In the genomic region with DNA sequence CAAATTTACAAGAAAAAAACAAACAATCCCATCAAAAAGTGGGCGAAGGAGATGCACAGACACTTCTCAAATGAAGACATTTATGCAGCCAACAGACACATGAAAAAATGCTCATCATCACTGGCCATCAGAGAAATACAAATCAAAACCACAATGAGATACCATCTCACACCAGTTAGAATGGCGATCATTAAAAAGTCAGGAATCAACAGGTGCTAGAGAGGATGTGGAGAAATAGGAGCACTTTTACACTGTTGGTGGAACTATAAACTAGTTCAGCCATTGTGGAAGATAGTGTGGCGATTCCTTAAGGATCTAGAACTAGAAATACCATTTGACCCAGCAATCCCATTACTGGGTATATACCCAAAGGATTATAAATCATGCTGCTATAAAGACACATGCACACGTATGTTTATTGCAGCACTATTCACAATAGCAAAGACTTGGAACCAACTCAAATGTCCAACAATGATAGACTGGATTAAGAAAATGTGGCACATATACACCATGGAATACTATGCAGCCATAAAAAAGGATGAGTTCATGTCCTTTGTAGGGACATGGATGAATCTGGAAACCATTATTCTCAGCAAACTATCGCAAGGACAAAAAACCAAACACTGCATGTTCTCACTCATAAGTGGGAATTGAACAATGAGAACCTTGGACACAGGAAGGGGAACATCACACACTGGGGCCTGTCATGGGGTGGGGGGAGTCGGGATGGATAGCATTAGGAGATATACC, we compare ENCODE assay signal across 17 cellular contexts. TPM values are rescaled to one million over a fixed set of nuclear protein-coding genes. Genes with fewer than 3 reads are reported as not detected.
"Had no signal": no experiment of that assay in that cellular context is flagged by ENCODE, and none has a peak within 500 bp of the region (broad histone marks: within the 10 kb centered on the region; RNA-seq: fewer than 3 reads in every experiment).

No MANE protein-coding gene starts in this region.

RNA-seq across cellular contexts. Expression of gene RD3, which starts 33.1 kb away (rescaled TPM):
- total RNA-seq: activated naive CD4-positive, alpha-beta T cell treated with anti-CD3 and anti-CD28 coated beads for 36 hours; activated naive CD4-positive, alpha-beta T cell treated with anti-CD3 and anti-CD28 coated beads, Interleukin-2, amount 50 U/mL, for 72 hours; activated naive CD8-positive, alpha-beta T cell treated with anti-CD3 and anti-CD28 coated beads for 36 hours; activated naive CD8-positive, alpha-beta T cell treated with anti-CD3 and anti-CD28 coated beads, Interleukin-2, amount 10 ng/mL, durations not matched to agents 7 days and 5 days; activated T-cell treated with anti-CD3 and anti-CD28 coated beads, Interleukin-2, amount 50 U/mL, for 4 hours; activated T-cell treated with anti-CD3 and anti-CD28 coated beads, Interleukin-2, amount 50 U/mL, for 72 hours; activated T-helper 1 cell treated with anti-CD3 and anti-CD28 coated beads, Interleukin-12 subunit alpha, Interleukin-12 subunit beta, Interleukin-2, Interleukin-4 antibody, amounts not matched to agents 30 ng/mL and 10 ng/mL and 1 ng/mL, durations not matched to agents 14 hours and 24 hours and 36 hours; activated T-helper 17 cell treated with anti-CD3 and anti-CD28 coated beads, Interleukin-2, amount 50 U/mL, for 72 hours; activated T-helper 2 cell treated with anti-CD3 and anti-CD28 coated beads, Interferon-gamma antibody, Interleukin-2, Interleukin-4, amounts not matched to agents 10 μg/mL and 5 μg/mL and 100 μg/mL, durations not matched to agents 14 hours and 24 hours and 36 hours; aorta; ascending aorta; astrocyte; body of pancreas; bronchial epithelial cell; cardiac muscle cell; cardiac septum; chondrocyte had no signal
- polyA plus RNA-seq: aorta had no signal
